In the genomic region with DNA sequence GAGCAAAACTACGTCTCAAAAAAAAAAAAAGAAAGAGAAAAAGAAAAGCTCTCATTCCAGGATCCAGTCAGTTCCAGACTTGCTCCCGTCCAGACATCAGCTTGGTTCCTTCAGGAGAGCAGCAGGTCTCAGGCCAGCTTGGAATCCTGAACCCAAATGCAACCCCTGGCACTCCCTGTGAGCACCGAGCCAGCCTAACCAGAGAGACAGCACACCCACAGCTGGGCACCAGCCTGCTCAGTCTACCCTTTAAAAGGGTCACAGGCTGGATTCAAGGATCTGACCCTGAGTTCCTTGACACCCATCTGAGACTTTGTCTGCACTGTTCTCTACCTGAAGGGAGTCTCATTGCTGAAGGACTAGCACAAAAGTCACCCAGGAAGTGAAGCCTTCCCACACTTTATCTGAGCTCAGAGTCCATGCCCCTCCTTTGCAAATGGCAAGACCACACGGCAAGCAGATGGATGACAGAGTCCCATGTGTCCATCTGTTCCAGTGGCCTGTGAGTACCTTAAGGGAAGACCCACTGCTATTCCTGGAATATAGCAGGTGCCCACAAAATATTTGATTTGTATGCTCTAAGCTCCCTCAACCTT, we compare ENCODE assay signal across 13 cellular contexts. TPM values are rescaled to one million over a fixed set of nuclear protein-coding genes. Genes with fewer than 3 reads are reported as not detected.
DNase-seq lines count a peak whose midpoint lies in the region; ATAC-seq, FAIRE-seq and TF ChIP-seq lines count a peak whose summit lies in the region.
"Had no signal": no experiment of that assay in that cellular context is flagged by ENCODE, and none has a peak within 500 bp of the region (broad histone marks: within the 10 kb centered on the region; RNA-seq: fewer than 3 reads in every experiment).

No MANE protein-coding gene starts in this region.

- H3K9me3 Mint-ChIP-seq in HFFc6: no peaks in the 10 kb centered on the region
- H3K9me3 Mint-ChIP-seq in mesothelial cell of epicardium: no peaks in the 10 kb centered on the region

- ATAC-seq in GM12878: no peak
- no peak for ATAC-seq in HG03108 (IDR thresholded peaks at IDR 0.05; ENCODE audit: unreplicated experiment)
- ATAC-seq: Right ventricle myocardium inferior had no signal

- in situ Hi-C loops in GM12878 (cut with MboI): no loop called here

- CTCF ChIA-PET in GM12878 (lab: Yijun Ruan, JAX): no interaction called here

- H3K36me3 Mint-ChIP-seq in HFFc6 (ENCODE audit: low read depth) (no peaks in the 10 kb centered on the region), mesothelial cell of epicardium (no peaks in the 10 kb centered on the region)

- TF ChIP-seq EP300 in GM12878 (IDR thresholded peaks at IDR 0.05; ENCODE audit: borderline replicate concordance in 1 of 2, control insufficient read depth in 1 of 2, low read depth in 2 of 2, low read length in 2 of 2): no peak

- SMC1A ChIA-PET in GM12878 (lab: Charles Lee; ENCODE audit: uncharacterized antibody, unreplicated experiment): no interaction called here

- H3K36me3 ChIP-seq in GM12878 (ENCODE audit: control insufficient read depth in 2 of 2, insufficient read depth in 2 of 2, low read length in 1 of 2): no peaks in the 10 kb centered on the region
- H3K36me3 ChIP-seq in tibial artery: peaks cover 0 to 6% (median 0%) of the 10 kb centered on the region in 3 donors

- H3K4me1 Mint-ChIP-seq in HFFc6 (ENCODE audit: low read depth) (peaks cover 18% of the 10 kb centered on the region), mesothelial cell of epicardium (peaks cover 29% of the 10 kb centered on the region)

- BruUV-seq in GM12878 (replicated peaks; lab: Mats Ljungman, UMichigan): TSS peak; percentile 71

- H3K27me3 ChIP-seq in GM12878 (replicated peaks in 1 of 2; ENCODE audit: control insufficient read depth in 2 of 2, insufficient read depth in 2 of 2, low read length in 1 of 2) (no peaks in the 10 kb centered on the region; a peak in 1 of 4 replicates), tibial artery (peaks cover 0 to 6% of the 10 kb centered on the region in 2 donors)
- H3K27me3 ChIP-seq: esophagus muscularis mucosa had no signal

- no peak overlapping the region for H3K27ac ChIP-seq in GM12878 (ENCODE audit: control insufficient read depth, insufficient read depth)
- no peak overlapping the region for H3K27ac ChIP-seq in tibial artery

- H3K4me1 ChIP-seq in GM12878 (ENCODE audit: control insufficient read depth, insufficient read depth, low read length) (peaks cover 5% of the 10 kb centered on the region), tibial artery (peaks cover 0 to 19% (median 15%) of the 10 kb centered on the region in 4 donors)

- H3K27me3 Mint-ChIP-seq in HFFc6 (ENCODE audit: insufficient read depth): peaks cover 5% of the 10 kb centered on the region; the same call in 1 of the 2 replicates
- H3K27me3 Mint-ChIP-seq in mesothelial cell of epicardium (ENCODE audit: low read depth): peaks cover 7% of the 10 kb centered on the region

- no peaks in the 10 kb centered on the region for H4K20me1 ChIP-seq in GM12878 (ENCODE audit: control insufficient read depth, insufficient read depth)

- intact Hi-C loops in GM12878 (cut with micrococcal nuclease; ENCODE audit: unreplicated experiment): no loop called here
- intact Hi-C loops in tibial artery (cut with DNase I; ENCODE audit: low total_unique reads): no loop called here

- peak overlapping the region; percentile 90; the same call in 1 of the 2 replicates for H3K4me2 ChIP-seq in GM12878 (ENCODE audit: control insufficient read depth, insufficient read depth)

- no peaks in the 10 kb centered on the region for H3K79me2 ChIP-seq in GM12878 (ENCODE audit: control insufficient read depth, insufficient read depth, low read length)

- no peak for TF ChIP-seq CTCF in AG10803 (conservative IDR thresholded peaks at IDR 0.05; ENCODE audit: low read length)
- TF ChIP-seq CTCF in HFFc6 (IDR thresholded peaks at IDR 0.05): no peak
- TF ChIP-seq CTCF in GM12878 (IDR thresholded peaks at IDR 0.05 in 2 of 3, conservative IDR thresholded peaks at IDR 0.05 in 1 of 3; ENCODE audit: control insufficient read depth in 2 of 3, extremely low read depth in 1 of 3, insufficient read depth in 1 of 3, low read depth in 3 of 3, low read length in 3 of 3): no peak
- no peak for TF ChIP-seq CTCF in mesothelial cell of epicardium (IDR thresholded peaks at IDR 0.05; ENCODE audit: unreplicated experiment)
- TF ChIP-seq CTCF in tibial artery (IDR thresholded peaks at IDR 0.05): no peak

- H3K4me3 Mint-ChIP-seq in HFFc6: peak overlapping the region; percentile 87
- peak overlapping the region; percentile 85 for H3K4me3 Mint-ChIP-seq in mesothelial cell of epicardium

- H3K9me3 ChIP-seq in GM12878 (replicated peaks; ENCODE audit: control insufficient read depth, insufficient read depth, low read length): no peaks in the 10 kb centered on the region
- H3K9me3 ChIP-seq in tibial artery: no peaks in the 10 kb centered on the region
- H3K9me3 ChIP-seq: esophagus muscularis mucosa had no signal

- H2AFZ ChIP-seq in GM12878 (ENCODE audit: control insufficient read depth, low read depth, low read length): no peak overlapping the region

- H3K4me3 ChIP-seq in AG10803 (ENCODE audit: low read length) (peak overlapping the region; percentile 59), GM12878 (no peak overlapping the region), tibial artery (no peak overlapping the region)

- H3K9ac ChIP-seq in GM12878 (ENCODE audit: control insufficient read depth, insufficient read depth, low read length): no peak overlapping the region

- no peak for FAIRE-seq in GM12878 (lab: Jason Lieb, UNC)

- TF ChIP-seq POLR2A in GM12878 (IDR thresholded peaks at IDR 0.05; ENCODE audit: low read depth, low read length): no peak

- POLR2A ChIA-PET in GM12878 (lab: Charles Lee): no interaction called here

- 47% methylated on average over 3 of the region's 4 CpGs for WGBS in GM12878 (ENCODE audit: insufficient coverage, insufficient replicate concordance, low lambda C conversion rate, missing lambda C conversion rate)

- RAD21 ChIA-PET in GM12878 (lab: Charles Lee; ENCODE audit: unreplicated experiment): no interaction called here

- no peak overlapping the region for H3K27ac Mint-ChIP-seq in HFFc6
- H3K27ac Mint-ChIP-seq in mesothelial cell of epicardium: no peak overlapping the region

- TF ChIP-seq RAD21 in GM12878 (IDR thresholded peaks at IDR 0.05; ENCODE audit: insufficient read depth, low read depth, low read length): no peak

- no peak for DNase-seq in AG10803 (ENCODE audit: low read depth)
- no peak for DNase-seq in HFFc6
- DNase-seq in GM12878 (ENCODE audit: low read depth, low spot score): no peak
- no peak for DNase-seq in mesothelial cell of epicardium (ENCODE audit: low spot score in 2 of 2, unreplicated experiment in 2 of 2)
- no peak for DNase-seq in tibial artery
- DNase-seq in glomerular visceral epithelial cell (ENCODE audit: extremely low spot score): no peak
- no peak for DNase-seq in NCI-H146 treated with DMSO at 0.1 percent for 48 hours (lab: John Stamatoyannopoulos, UW; ENCODE audit: unreplicated experiment)
- DNase-seq: activated CD4-positive, CD25-positive, alpha-beta regulatory T cell treated with anti-CD3 and anti-CD28 coated beads, Interleukin-2, amount 50 U/mL, for 72 hours; islet precursor cell; NCI-H2029 had no signal

TF ChIP-seq in GM12878, 131 proteins besides CTCF, POLR2A, EP300 and RAD21 (continues in another document):
- no peak for TF ChIP-seq CHD2 (IDR thresholded peaks at IDR 0.05; ENCODE audit: borderline replicate concordance, low read depth, low read length)

RNA-seq across cellular contexts. Expression of a gene that starts 1.4 kb away (rescaled TPM):
- 10 to 100 TPM; 57.0 to 76.9 (median 67.6) TPM for total RNA-seq in HFFc6 (2021; fragmentation: NEBNext Ultra II Directional; extraction: Animal tissue kit (Norgen Biotek cat#: 25700))
- total RNA-seq in GM12878 (2013; cell fraction: nucleolus; rRNA removed): 8.6 and 8.7 TPM in 2 replicates
- total RNA-seq in GM12878 (2014; rRNA removed): 17.9 and 20.2 TPM in 2 replicates
- 14.8 and 17.0 TPM in 2 replicates for total RNA-seq in GM12878 (2014; rRNA removed; fragmentation: Illumina TruSeq; extraction: Trizol)
- 27.5 and 28.9 TPM in 2 replicates for total RNA-seq in GM12878 (2021)
- 10.0 TPM for polyA plus RNA-seq in GM12878 (2011; ENCODE audit: low read depth)
- 19.0 and 20.1 TPM in 2 replicates for polyA plus RNA-seq in GM12878 (2011; rRNA removed)
- polyA plus RNA-seq in GM12878 (2011; cell fraction: cytosol; rRNA removed): 28.3 and 43.0 TPM in 2 replicates
- polyA plus RNA-seq in GM12878 (2011; cell fraction: nucleus; rRNA removed): 19.6 and 27.7 TPM in 2 replicates
- polyA plus RNA-seq in GM12878 (2012): 15.5 and 15.9 TPM in 2 replicates
- polyA plus RNA-seq in GM12878 (2014; fragmentation: Illumina TruSeq; extraction: Trizol): 14.5 and 20.1 TPM in 2 replicates
- 1 to 10 TPM; 1.4 to 6.1 TPM for polyA plus RNA-seq in GM12878 (2014; fragmentation: Nextera tagmentation; extraction: Ambion mirVana)
- 40.3 and 42.3 TPM in 2 replicates for polyA plus RNA-seq in GM12878 (2014; rRNA removed)
- polyA plus RNA-seq in GM12878 (2016; fragmentation: Nextera tagmentation; extraction: Ambion mirVana): 10 to 100 TPM; 51.8 to 52.0 TPM
- 20.3 and 27.4 TPM in 2 replicates for polyA minus RNA-seq in GM12878 (2011; rRNA and poly(A)+ RNA removed)
- 6.7 and 10.6 TPM in 2 replicates for polyA minus RNA-seq in GM12878 (2011; cell fraction: cytosol; rRNA and poly(A)+ RNA removed)
- polyA minus RNA-seq in GM12878 (2011; cell fraction: nucleus; rRNA and poly(A)+ RNA removed): 4.6 and 8.7 TPM in 2 replicates
- total RNA-seq in mesothelial cell of epicardium: 49.7 to 52.6 TPM (median 50.5 TPM) in 3 replicates
